25 cellular contexts compared by ENCODE assay signal in genomic region chr6:164154588-164154987, GRCh38.
"Had no signal": no experiment of that assay in that cellular context is flagged by ENCODE, and none has a peak within 500 bp of the region (broad histone marks: within the 10 kb centered on the region; RNA-seq: fewer than 3 reads in every experiment).

No MANE protein-coding gene starts in this region.

- ATAC-seq: naive thymus-derived CD8-positive, alpha-beta T cell; natural killer cell treated with Interleukin-12 subunit alpha and Interleukin-12 subunit beta and Interleukin-15 and Interleukin-18, amount 100 ng/mL, for 72 hours; pancreas; right lobe of liver; stimulated activated effector memory CD8-positive, alpha-beta T cell treated with anti-CD3 and anti-CD28 coated beads, Interleukin-12 subunit alpha, Interleukin-12 subunit beta, amount 100 ng/mL, for 72 hours; stimulated activated naive B cell treated with anti-CD40 and anti-IgM and Interleukin-4, amounts not matched to agents 10 μg/mL and 1 μg/mL and 100 μg/mL, for 72 hours had no signal

- H3K36me3 ChIP-seq: neutrophil, pancreas, prostate gland, right lobe of liver, sigmoid colon, stomach, thoracic aorta, thyroid gland, tibial nerve, upper lobe of left lung, vagina had no signal

- H3K27ac ChIP-seq: neutrophil, pancreas, prostate gland, right lobe of liver, sigmoid colon, skin epidermis, stomach, thoracic aorta, thyroid gland, tibial nerve, upper lobe of left lung, vagina had no signal

- H3K27me3 ChIP-seq: neutrophil, right lobe of liver, sigmoid colon, stomach, thyroid gland, tibial nerve, upper lobe of left lung, vagina had no signal

- H3K4me1 ChIP-seq: pancreas, right lobe of liver, stomach, thyroid gland, vagina had no signal

- H3K4me3 ChIP-seq: pancreas, prostate gland, right lobe of liver, sigmoid colon, skin epidermis, stomach, thoracic aorta, thyroid gland, tibial nerve, upper lobe of left lung, vagina had no signal

- DNase-seq: naive B cell; naive thymus-derived CD8-positive, alpha-beta T cell; nephron progenitor cell; nucleus accumbens; pancreas; right lobe of liver; sigmoid colon; stimulated activated CD4-positive, alpha-beta T cell treated with anti-CD3 and anti-CD28 coated beads, Interleukin-15, amount 100 ng/mL, for 24 hours; stimulated activated CD4-positive, alpha-beta T cell treated with anti-CD3 and anti-CD28 coated beads, Interleukin-2, amount 100 ng/mL, for 24 hours; stimulated activated CD4-positive, alpha-beta T cell treated with anti-CD3 and anti-CD28 coated beads, Interleukin-2, amount 100 ng/mL, for 48 hours; stimulated activated CD4-positive, alpha-beta T cell treated with anti-CD3 and anti-CD28 coated beads, Interleukin-4, amount 100 ng/mL, for 24 hours; stimulated activated naive B cell treated with anti-CD40 and anti-IgM and Interleukin-4, amounts not matched to agents 10 μg/mL and 1 μg/mL and 100 μg/mL, for 72 hours; stimulated activated naive CD4-positive, alpha-beta T cell treated with Interleukin-2 at 50 U/mL for 16 hours; stomach; thyroid gland; trophoblast cell; upper lobe of left lung had no signal

- H3K9me3 ChIP-seq: neutrophil, pancreas, prostate gland, right lobe of liver, sigmoid colon, stomach, thoracic aorta, thyroid gland, tibial nerve, upper lobe of left lung, vagina had no signal
